In the genomic region with DNA sequence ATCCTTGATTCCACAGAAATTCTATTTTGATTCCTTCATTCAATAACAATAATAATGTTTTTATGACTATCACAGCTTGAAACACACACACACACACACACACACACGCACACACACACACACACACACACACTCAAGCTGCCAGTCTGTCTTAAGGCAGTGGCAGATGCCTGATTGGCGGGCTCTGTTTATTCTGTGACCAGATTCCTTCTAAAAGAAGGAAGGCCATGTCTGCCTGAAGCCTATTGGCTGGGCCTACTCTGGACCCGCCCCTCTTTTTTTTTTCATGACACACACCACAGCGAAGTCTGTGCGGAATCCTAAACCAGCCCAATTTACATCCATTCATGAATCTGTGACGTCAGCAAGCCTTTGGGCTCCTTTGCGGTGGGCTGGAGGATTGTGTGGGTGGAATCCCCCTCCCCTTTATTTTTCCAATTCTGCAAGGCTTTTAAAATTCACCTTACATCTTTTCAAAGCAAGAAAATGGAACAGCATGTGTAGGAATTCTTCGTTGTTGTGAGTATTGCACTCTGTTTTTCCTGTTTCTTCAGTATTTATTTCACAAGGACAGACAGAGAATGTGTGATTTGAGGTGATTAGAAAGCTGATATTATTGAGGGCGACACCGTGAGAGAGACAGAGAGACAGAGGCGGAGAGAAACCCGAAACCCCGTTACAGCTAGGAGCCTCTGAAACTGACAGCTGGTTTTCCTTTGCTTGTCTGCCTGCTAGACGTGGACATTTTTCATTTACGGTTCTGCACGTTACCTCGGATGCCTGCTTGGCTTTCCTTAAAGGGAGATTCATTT, we compare ENCODE assay signal across 8 cellular contexts. TPM values are rescaled to one million over a fixed set of nuclear protein-coding genes. Genes with fewer than 3 reads are reported as not detected.
A peak's percentile ranks its signal among the peaks of the same experiment; 100 is the strongest.
DNase-seq lines count a peak whose midpoint lies in the region; ATAC-seq and TF ChIP-seq lines count a peak whose summit lies in the region.

Gene MAP3K13, plus strand, starts transcription at position 287 of the 812 bp plus-strand sequence. CDS start 65,446 bp downstream, outside the sequence.

- H3K23ac ChIP-seq in neuronal stem cell (ENCODE audit: low read depth, low read length, poor library complexity), result no peak within 1 kb of the TSS

- H2AFZ ChIP-seq in neuronal stem cell (ENCODE audit: low read length), result peak within 1 kb of the TSS; percentile 93

- H3K36me3 ChIP-seq in adrenal gland (replicated peaks in 1 of 2) (no peaks in the 10 kb centered on the region), neuronal stem cell (replicated peaks in 1 of 2; ENCODE audit: control insufficient read depth in 2 of 2, insufficient read depth in 2 of 2, low read length in 2 of 2) (no peaks in the 10 kb centered on the region), vagina (no peaks in the 10 kb centered on the region)

- H3K4ac ChIP-seq in neuronal stem cell (ENCODE audit: low read length), result no peak within 1 kb of the TSS

- no peak within 1 kb of the TSS for H2BK5ac ChIP-seq in neuronal stem cell (ENCODE audit: low read length)

- H3K4me1 ChIP-seq in adrenal gland (replicated peaks in 1 of 2) (peaks cover 0 to 15% of the 10 kb centered on the region in 2 donors), neuronal stem cell (ENCODE audit: control insufficient read depth in 2 of 2, insufficient read depth in 1 of 2, low read depth in 1 of 2, low read length in 2 of 2) (peaks cover 0 to 9% of the 10 kb centered on the region in 2 donors), vagina (peaks cover 20% of the 10 kb centered on the region)

- H3K27me3 ChIP-seq in adrenal gland, result no peaks in the 10 kb centered on the region
- H3K27me3 ChIP-seq in neuronal stem cell (ENCODE audit: control insufficient read depth in 3 of 3, insufficient read depth in 3 of 3, low read depth in 1 of 3, low read length in 3 of 3), result peaks cover 0 to 6% (median 0%) of the 10 kb centered on the region in 3 experiments
- no peaks in the 10 kb centered on the region for H3K27me3 ChIP-seq in vagina

- peak; percentile 97 for ATAC-seq in GM21423 (IDR thresholded peaks at IDR 0.05; ENCODE audit: unreplicated experiment)

- H3K4me2 ChIP-seq in neuronal stem cell (ENCODE audit: insufficient read depth, low read length, poor library complexity, severe bottlenecking), result peak within 1 kb of the TSS; percentile 73

- 0 to 1% (median 0%) methylated on average over 17 of the region's 17 CpGs for WGBS in adrenal gland, 4 donors
- WGBS in neuronal stem cell (ENCODE audit: extremely low coverage in 2 of 2, insufficient read length in 2 of 2, insufficient replicate concordance in 1 of 2), 2 donors, result no CpG with 5 or more reads among the region's 17 CpGs

- peak within 1 kb of the TSS; percentile 2 to 77 (median 52) for H3K27ac ChIP-seq in adrenal gland
- no peak within 1 kb of the TSS for H3K27ac ChIP-seq in neuronal stem cell (replicated peaks; ENCODE audit: low read length)
- peak within 1 kb of the TSS; percentile 83 for H3K27ac ChIP-seq in vagina

- no peak within 1 kb of the TSS for H3K18ac ChIP-seq in neuronal stem cell (ENCODE audit: low read length)

- intact Hi-C loops in adrenal gland (cut with DNase I) (no loop called here), head of caudate nucleus (cut with DNase I) (loop anchor here (10.0 kb wide), 1 partner anchor 222 kb away; the partner anchor contains the start of gene SENP2), vagina (cut with DNase I) (no loop called here)

- H2AK5ac ChIP-seq in neuronal stem cell (ENCODE audit: low read depth, low read length), result no peak within 1 kb of the TSS

- no peak within 1 kb of the TSS for H2BK15ac ChIP-seq in neuronal stem cell (ENCODE audit: low read length)

- H2BK12ac ChIP-seq in neuronal stem cell (ENCODE audit: low read length), result no peak within 1 kb of the TSS

- no peaks in the 10 kb centered on the region for H3K9me3 ChIP-seq in adrenal gland (replicated peaks in 1 of 3)
- H3K9me3 ChIP-seq in neuronal stem cell (replicated peaks in 1 of 2; ENCODE audit: control insufficient read depth in 2 of 2, insufficient read depth in 1 of 2, low read depth in 1 of 2, low read length in 2 of 2), result no peaks in the 10 kb centered on the region
- no peaks in the 10 kb centered on the region for H3K9me3 ChIP-seq in vagina

- peak within 1 kb of the TSS in 3 of 4 donors; percentile 6 to 54 (median 8) for H3K4me3 ChIP-seq in adrenal gland
- H3K4me3 ChIP-seq in neuronal stem cell (ENCODE audit: low read length in 2 of 2), result peak within 1 kb of the TSS; percentile 61 to 72
- H3K4me3 ChIP-seq in vagina, result peak within 1 kb of the TSS; percentile 43 to 60

- no peak within 1 kb of the TSS for H3K9ac ChIP-seq in neuronal stem cell (ENCODE audit: low read depth, low read length, poor library complexity)

- DNase-seq in DMS79 (lab: John Stamatoyannopoulos, UW) (peak; percentile 82), HS-27A (ENCODE audit: low read depth) (peak; percentile 61), NOMO-1 (lab: John Stamatoyannopoulos, UW; ENCODE audit: unreplicated experiment in 2 of 2) (peak; percentile 68 to 89), adrenal gland (peak; percentile 84 to 92 (median 88)), head of caudate nucleus (peak; percentile 56 to 94 (median 81)), neuronal stem cell (ENCODE audit: low spot score) (peak; percentile 90), vagina (ENCODE audit: extremely low spot score in 2 of 2) (peak in 1 of 2 donors; percentile 94)

- H3K79me1 ChIP-seq in neuronal stem cell (ENCODE audit: low read depth, low read length), result no peaks in the 10 kb centered on the region

- H4K91ac ChIP-seq in neuronal stem cell (ENCODE audit: low read depth, low read length, poor library complexity), result no peak within 1 kb of the TSS

- TF ChIP-seq POLR2A in adrenal gland (IDR thresholded peaks at IDR 0.05) (peak in 1 of 2 donors; percentile 46), vagina (IDR thresholded peaks at IDR 0.05) (no peak)

- no peak within 1 kb of the TSS for H4K8ac ChIP-seq in neuronal stem cell (ENCODE audit: low read depth, low read length)

- no peak within 1 kb of the TSS for H2BK120ac ChIP-seq in neuronal stem cell (ENCODE audit: low read depth, low read length)

- H3K14ac ChIP-seq in neuronal stem cell (ENCODE audit: low read length), result no peak within 1 kb of the TSS

- TF ChIP-seq CTCF in adrenal gland (IDR thresholded peaks at IDR 0.05) (no peak), vagina (IDR thresholded peaks at IDR 0.05) (no peak)

RNA-seq across cellular contexts. Expression of gene MAP3K13, which starts in this region (rescaled TPM):
- total RNA-seq in adrenal gland (10 to 100 TPM; 34.4 to 66.0 (median 50.9) TPM), vagina (8.3 TPM)
- polyA plus RNA-seq in adrenal gland, result 10 to 100 TPM; 30.1 to 46.8 (median 45.4) TPM
- polyA plus RNA-seq in neuronal stem cell (2013, experiment 1 of 2), result 57.7 TPM
- 65.0 TPM for polyA plus RNA-seq in neuronal stem cell (2013, experiment 2 of 2)

Comparison
In these comparisons a context has a peak if more than half of its experiments do, and no peak if none do; other contexts are left out.
1. H3K4me3 ChIP-seq: peak in every context shown above with its lines; median percentile 66 in neuronal stem cell; 52 in vagina; 8 in adrenal gland.